Comparison of ENCODE assay signal across 19 cellular contexts in genomic region chr22:22752199-22752555, GRCh38.
DNase-seq lines count a peak whose midpoint lies in the region; ATAC-seq and TF ChIP-seq lines count a peak whose summit lies in the region.
"Had no signal": no experiment of that assay in that cellular context is flagged by ENCODE, and none has a peak within 500 bp of the region (broad histone marks: within the 10 kb centered on the region; RNA-seq: fewer than 3 reads in every experiment).

No MANE protein-coding gene starts in this region.

- H3K9me3 ChIP-seq in BLaER1 treated with 17β-estradiol and CSF1 and Interleukin-3, amounts not matched to agents 10 nM and 100 nM (replicated peaks in 1 of 11), result no peaks in the 10 kb centered on the region
- H3K9me3 ChIP-seq in CD4-positive, CD25-positive, alpha-beta regulatory T cell (ENCODE audit: control insufficient read depth in 2 of 2, low read length in 2 of 2), result no peaks in the 10 kb centered on the region
- no peaks in the 10 kb centered on the region for H3K9me3 ChIP-seq in naive thymus-derived CD4-positive, alpha-beta T cell (ENCODE audit: control insufficient read depth in 2 of 3, low read length in 3 of 3)
- H3K9me3 ChIP-seq: BLaER1, Peyer's patch had no signal

- H3K36me3 ChIP-seq in BLaER1 treated with 17β-estradiol and CSF1 and Interleukin-3, amounts not matched to agents 10 nM and 100 nM, result no peaks in the 10 kb centered on the region
- H3K36me3 ChIP-seq in CD4-positive, CD25-positive, alpha-beta regulatory T cell (ENCODE audit: control insufficient read depth, insufficient read depth, low read length), result no peaks in the 10 kb centered on the region
- H3K36me3 ChIP-seq in naive thymus-derived CD4-positive, alpha-beta T cell (ENCODE audit: control insufficient read depth in 2 of 3, insufficient read depth in 3 of 3, low read length in 3 of 3), result no peaks in the 10 kb centered on the region
- H3K36me3 ChIP-seq: BLaER1, Peyer's patch had no signal

- no peak overlapping the region for H3K27ac ChIP-seq in BLaER1 treated with 17β-estradiol and CSF1 and Interleukin-3, amounts not matched to agents 10 nM and 100 nM
- no peak overlapping the region for H3K27ac ChIP-seq in CD4-positive, CD25-positive, alpha-beta regulatory T cell (ENCODE audit: insufficient read depth, low read length, poor library complexity, severe bottlenecking)
- no peak overlapping the region for H3K27ac ChIP-seq in naive thymus-derived CD4-positive, alpha-beta T cell (ENCODE audit: low read depth, low read length)
- H3K27ac ChIP-seq: BLaER1 had no signal

- H3K4me2 ChIP-seq in BLaER1 treated with 17β-estradiol and CSF1 and Interleukin-3, amounts not matched to agents 10 nM and 100 nM, result peak overlapping the region in 8 of 11 experiments; percentile 41 to 79 (median 56); a peak in 14 of 22 replicates
- H3K4me2 ChIP-seq: GM23338 had no signal

- no peak overlapping the region for H3K9ac ChIP-seq in BLaER1 treated with 17β-estradiol and CSF1 and Interleukin-3, amounts not matched to agents 10 nM and 100 nM
- H3K9ac ChIP-seq: BLaER1 had no signal

- CTCF ChIA-PET in T-cell (lab: Charles Lee), result interaction anchor here in 1 of 2 donors (0.6 to 3.0 kb wide), 5 partner anchors 18 to 296 kb away, joined by 3 to 50 read pairs (median 7); no protein-coding TSS in a partner anchor
- CTCF ChIA-PET in naive thymus-derived CD4-positive, alpha-beta T cell (lab: Charles Lee), result interaction anchor here (0.6 to 9.5 kb wide), 8 partner anchors 8 to 207 kb away, joined by 3 to 148 read pairs (median 13); no protein-coding TSS in a partner anchor
- CTCF ChIA-PET in MCF 10A (lab: Yijun Ruan, JAX), result interaction anchor here (0.9 to 3.1 kb wide), 11 partner anchors 18 to 207 kb away, joined by 3 to 16 read pairs (median 5); no protein-coding TSS in a partner anchor

- peak overlapping the region; percentile 44 to 94 (median 94) for H3K27ac Mint-ChIP-seq in CD4-positive, CD25-positive, alpha-beta regulatory T cell
- H3K27ac Mint-ChIP-seq in T-cell (peak overlapping the region; percentile 36 to 70), MCF 10A (ENCODE audit: low read depth, unreplicated experiment) (no peak overlapping the region)
- H3K27ac Mint-ChIP-seq in naive thymus-derived CD4-positive, alpha-beta T cell, result peak overlapping the region in 5 of 9 donors; percentile 11 to 90 (median 64)
- H3K27ac Mint-ChIP-seq: GM23338 had no signal

- H3K4me1 Mint-ChIP-seq in CD4-positive, CD25-positive, alpha-beta regulatory T cell, result peaks cover 0 to 62% (median 33%) of the 10 kb centered on the region in 4 donors
- H3K4me1 Mint-ChIP-seq in T-cell, result peaks cover 35 to 62% (median 40%) of the 10 kb centered on the region in 3 donors
- peaks cover 4 to 52% (median 40%) of the 10 kb centered on the region in 7 donors for H3K4me1 Mint-ChIP-seq in naive thymus-derived CD4-positive, alpha-beta T cell
- peaks cover 27% of the 10 kb centered on the region for H3K4me1 Mint-ChIP-seq in MCF 10A (ENCODE audit: insufficient read depth, unreplicated experiment)

- no peak overlapping the region for H3K4me3 Mint-ChIP-seq in CD4-positive, CD25-positive, alpha-beta regulatory T cell
- H3K4me3 Mint-ChIP-seq in T-cell, result no peak overlapping the region
- no peak overlapping the region for H3K4me3 Mint-ChIP-seq in naive thymus-derived CD4-positive, alpha-beta T cell
- no peak overlapping the region for H3K4me3 Mint-ChIP-seq in MCF 10A (ENCODE audit: unreplicated experiment)
- H3K4me3 Mint-ChIP-seq: GM23338 had no signal

- ATAC-seq in CD4-positive, CD25-positive, alpha-beta regulatory T cell (ENCODE audit: low read depth in 2 of 2), result no peak
- ATAC-seq in T-cell (replicated peaks in 1 of 4) (no peak), GM18498 (IDR thresholded peaks at IDR 0.05; ENCODE audit: unreplicated experiment) (no peak), GM21381 (IDR thresholded peaks at IDR 0.05; ENCODE audit: unreplicated experiment) (no peak)
- no peak for ATAC-seq in naive thymus-derived CD4-positive, alpha-beta T cell
- ATAC-seq: GM23338, SK-N-SH treated with all-trans-retinoic acid at 6 μM for 48 hours had no signal

- H3K27me3 ChIP-seq in BLaER1 treated with 17β-estradiol and CSF1 and Interleukin-3, amounts not matched to agents 10 nM and 100 nM, result no peaks in the 10 kb centered on the region
- no peaks in the 10 kb centered on the region for H3K27me3 ChIP-seq in CD4-positive, CD25-positive, alpha-beta regulatory T cell (ENCODE audit: control insufficient read depth, insufficient read depth, low read length)
- H3K27me3 ChIP-seq in naive thymus-derived CD4-positive, alpha-beta T cell (ENCODE audit: control insufficient read depth in 2 of 2, insufficient read depth in 2 of 2, low read length in 2 of 2), result no peaks in the 10 kb centered on the region
- H3K27me3 ChIP-seq: BLaER1, Peyer's patch had no signal

- H3K27me3 Mint-ChIP-seq in CD4-positive, CD25-positive, alpha-beta regulatory T cell, result peaks cover 5% of the 10 kb centered on the region
- H3K27me3 Mint-ChIP-seq in T-cell (no peaks in the 10 kb centered on the region), MCF 10A (ENCODE audit: insufficient read depth, unreplicated experiment) (no peaks in the 10 kb centered on the region)
- peaks cover 0 to 3% (median 0%) of the 10 kb centered on the region in 5 donors for H3K27me3 Mint-ChIP-seq in naive thymus-derived CD4-positive, alpha-beta T cell

- BruUV-seq in MCF 10A (replicated peaks; lab: Mats Ljungman, UMichigan), result no TSS peak

- no peak overlapping the region for H3K4me3 ChIP-seq in BLaER1 treated with 17β-estradiol and CSF1 and Interleukin-3, amounts not matched to agents 10 nM and 100 nM
- no peak overlapping the region for H3K4me3 ChIP-seq in CD4-positive, CD25-positive, alpha-beta regulatory T cell (ENCODE audit: low read depth, low read length)
- no peak overlapping the region for H3K4me3 ChIP-seq in naive thymus-derived CD4-positive, alpha-beta T cell (ENCODE audit: low read length)
- no peak overlapping the region for H3K4me3 ChIP-seq in lower leg skin (ENCODE audit: low read depth, poor library complexity, severe bottlenecking)
- H3K4me3 ChIP-seq: BLaER1, GM23338, Peyer's patch had no signal

- no peaks in the 10 kb centered on the region; a peak in 1 of 22 replicates for H4K20me1 ChIP-seq in BLaER1 treated with 17β-estradiol and CSF1 and Interleukin-3, amounts not matched to agents 10 nM and 100 nM
- H4K20me1 ChIP-seq: BLaER1 had no signal

- no peaks in the 10 kb centered on the region for H3K9me3 Mint-ChIP-seq in CD4-positive, CD25-positive, alpha-beta regulatory T cell
- H3K9me3 Mint-ChIP-seq in T-cell (no peaks in the 10 kb centered on the region), MCF 10A (ENCODE audit: unreplicated experiment) (no peaks in the 10 kb centered on the region)
- no peaks in the 10 kb centered on the region for H3K9me3 Mint-ChIP-seq in naive thymus-derived CD4-positive, alpha-beta T cell
- H3K9me3 Mint-ChIP-seq: GM23338 had no signal

- 78 to 100% methylated on average over 1 of the region's 1 CpG for WGBS in lower leg skin, 2 donors

- H3K4me1 ChIP-seq in BLaER1 treated with 17β-estradiol and CSF1 and Interleukin-3, amounts not matched to agents 10 nM and 100 nM, result peaks cover 22 to 42% (median 27%) of the 10 kb centered on the region in 10 experiments
- peaks cover 41% of the 10 kb centered on the region for H3K4me1 ChIP-seq in CD4-positive, CD25-positive, alpha-beta regulatory T cell (ENCODE audit: control insufficient read depth, insufficient read depth, low read length, poor library complexity, severe bottlenecking)
- peaks cover 11 to 55% of the 10 kb centered on the region in 2 donors for H3K4me1 ChIP-seq in naive thymus-derived CD4-positive, alpha-beta T cell (ENCODE audit: control insufficient read depth in 2 of 2, insufficient read depth in 2 of 2, low read length in 2 of 2)
- H3K4me1 ChIP-seq: Peyer's patch had no signal

- no peaks in the 10 kb centered on the region for H3K36me3 Mint-ChIP-seq in CD4-positive, CD25-positive, alpha-beta regulatory T cell
- no peaks in the 10 kb centered on the region for H3K36me3 Mint-ChIP-seq in T-cell
- H3K36me3 Mint-ChIP-seq in naive thymus-derived CD4-positive, alpha-beta T cell, result no peaks in the 10 kb centered on the region
- H3K36me3 Mint-ChIP-seq in MCF 10A (ENCODE audit: insufficient read depth, unreplicated experiment), result peaks cover 6% of the 10 kb centered on the region

- DNase-seq in CD4-positive, CD25-positive, alpha-beta regulatory T cell, result no peak
- no peak for DNase-seq in T-cell
- no peak for DNase-seq in naive thymus-derived CD4-positive, alpha-beta T cell
- no peak for DNase-seq in lower leg skin (ENCODE audit: low spot score in 2 of 2)
- no peak for DNase-seq in MCF 10A (ENCODE audit: unreplicated experiment)
- DNase-seq: COR-L47, DMS79, NCI-H1105 treated with DMSO at 0.1 percent for 48 hours, NCI-H2029 treated with DMSO at 0.1 percent for 48 hours, NCI-H2171, NCI-H345, NCI-H524 treated with DMSO at 0.1 percent for 48 hours, Peyer's patch had no signal

- TF ChIP-seq CTCF in lower leg skin (IDR thresholded peaks at IDR 0.05) (no peak), MCF 10A (IDR thresholded peaks at IDR 0.05; ENCODE audit: unreplicated experiment) (no peak)

- POLR2A ChIA-PET in T-cell (lab: Charles Lee) (no interaction called here), MCF 10A (lab: Yijun Ruan, JAX) (interaction anchor here (0.6 to 1.2 kb wide), 3 partner anchors 35 to 782 kb away, joined by 3 to 4 read pairs (median 3); no protein-coding TSS in a partner anchor)
- POLR2A ChIA-PET in naive thymus-derived CD4-positive, alpha-beta T cell (lab: Charles Lee), result interaction anchor here (1.1 to 3.5 kb wide), 2 partner anchors 40 to 64 kb away, joined by 3 to 28 read pairs; no protein-coding TSS in a partner anchor

- TF ChIP-seq POLR2A in lower leg skin (IDR thresholded peaks at IDR 0.05), result no peak

- intact Hi-C loops in naive thymus-derived CD4-positive, alpha-beta T cell (cut with micrococcal nuclease), result loop anchor here in 1 of 2 donors (2.0 to 5.0 kb wide), 2 partner anchors 37 to 190 kb away; no protein-coding TSS in a partner anchor
- intact Hi-C loops in lower leg skin (cut with DNase I; ENCODE audit: low total_unique reads) (no loop called here), MCF 10A (cut with micrococcal nuclease) (no loop called here)

Comparison
In these comparisons a context has a peak if more than half of its experiments do, and no peak if none do; other contexts are left out.
1. POLR2A ChIA-PET loops: an anchor here in naive thymus-derived CD4-positive, alpha-beta T cell (1.1 to 3.5 kb wide) and MCF 10A (0.6 to 1.2 kb wide); none called in T-cell.